11 cellular contexts compared by ENCODE assay signal in the genomic region with DNA sequence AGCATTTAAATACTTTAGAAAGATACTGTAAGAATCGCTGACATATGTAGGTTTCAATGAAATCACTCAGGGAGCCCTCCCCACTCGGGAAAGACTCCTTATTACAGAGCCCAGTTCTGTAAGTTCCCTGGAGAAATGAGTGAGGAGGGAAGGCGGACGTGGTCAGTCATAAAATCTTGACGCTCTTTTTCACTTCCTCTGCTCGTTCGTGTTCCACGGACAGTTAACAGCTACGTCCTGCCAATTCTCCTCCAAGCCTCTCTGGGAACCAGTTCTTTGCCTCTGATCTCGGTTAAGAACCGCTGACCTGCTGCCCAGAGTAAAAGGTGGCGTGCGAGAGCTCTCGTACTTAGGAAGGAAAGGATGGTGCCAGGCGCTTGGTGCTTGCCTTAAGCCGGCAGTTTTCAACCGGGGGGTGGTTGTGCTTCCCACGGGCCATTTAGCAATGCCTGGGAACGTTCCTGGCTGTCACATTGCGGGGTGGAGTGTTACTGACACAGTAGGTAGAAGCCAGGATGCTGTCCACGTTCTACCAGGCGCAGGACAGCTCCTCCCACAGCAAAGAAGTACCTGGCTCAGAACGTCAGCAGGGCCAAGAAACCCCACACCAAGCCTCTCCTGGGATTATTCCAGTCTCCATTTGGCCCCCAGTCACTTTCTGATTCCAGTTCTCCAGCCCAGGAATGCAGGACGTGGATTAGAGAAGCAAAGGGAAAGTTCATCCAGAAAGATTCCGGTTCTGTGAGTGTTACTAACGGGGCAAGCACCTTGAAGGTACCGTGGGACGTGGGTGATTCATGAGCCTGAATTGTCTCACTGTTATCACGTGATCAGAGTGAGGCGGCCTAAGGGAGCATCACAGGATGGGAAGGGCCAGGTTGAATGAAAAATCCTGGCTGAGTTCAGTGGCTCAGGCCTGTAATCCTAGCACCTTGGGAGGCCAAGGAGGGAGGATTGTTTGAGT.
A peak's percentile ranks its signal among the peaks of the same experiment; 100 is the strongest.
DNase-seq lines count a peak whose midpoint lies in the region; ATAC-seq, FAIRE-seq and TF ChIP-seq lines count a peak whose summit lies in the region.
"Had no signal": no experiment of that assay in that cellular context is flagged by ENCODE, and none has a peak within 500 bp of the region (broad histone marks: within the 10 kb centered on the region; RNA-seq: fewer than 3 reads in every experiment).

No MANE protein-coding gene starts in this region.

- RAD21 ChIA-PET in GM12878 (lab: Charles Lee; ENCODE audit: unreplicated experiment), result no interaction called here

- in situ Hi-C loops in GM23248 (cut with MboI) (no loop called here), GM12878 (cut with MboI) (no loop called here)

- H3K4me3 ChIP-seq in GM23248, result peak overlapping the region; percentile 62
- H3K4me3 ChIP-seq in GM12878, result no peak overlapping the region
- H3K4me3 ChIP-seq in stomach, result peak overlapping the region in 2 of 4 donors; percentile 1 to 17

- H3K9me2 ChIP-seq in GM23248 (ENCODE audit: insufficient read depth), result no peaks in the 10 kb centered on the region

- no peak for TF ChIP-seq CTCF in GM12878 (IDR thresholded peaks at IDR 0.05 in 2 of 3, conservative IDR thresholded peaks at IDR 0.05 in 1 of 3; ENCODE audit: control insufficient read depth in 2 of 3, extremely low read depth in 1 of 3, insufficient read depth in 1 of 3, low read depth in 3 of 3, low read length in 3 of 3)
- no peak for TF ChIP-seq CTCF in stomach (IDR thresholded peaks at IDR 0.05)

- no TSS peak for BruUV-seq in GM12878 (replicated peaks; lab: Mats Ljungman, UMichigan)

- peak overlapping the region; percentile 86 for H3K4me2 ChIP-seq in GM23248 (ENCODE audit: unreplicated experiment)
- H3K4me2 ChIP-seq in GM12878 (ENCODE audit: control insufficient read depth, insufficient read depth), result no peak overlapping the region

- TF ChIP-seq POLR2A in GM12878 (IDR thresholded peaks at IDR 0.05; ENCODE audit: low read depth, low read length) (no peak), stomach (IDR thresholded peaks at IDR 0.05) (no peak)

- H3K4me1 ChIP-seq in GM23248 (ENCODE audit: insufficient read depth), result peaks cover 27% of the 10 kb centered on the region
- no peaks in the 10 kb centered on the region for H3K4me1 ChIP-seq in GM12878 (ENCODE audit: control insufficient read depth, insufficient read depth, low read length)
- H3K4me1 ChIP-seq in stomach, result peaks cover 23 to 67% (median 37%) of the 10 kb centered on the region in 4 donors

- peak; percentile 94 for DNase-seq in GM23248
- no peak for DNase-seq in GM12878 (ENCODE audit: low read depth, low spot score)
- DNase-seq in iris pigment epithelial cell (ENCODE audit: low read depth), result peak; percentile 80
- peak; percentile 27 for DNase-seq in stomach
- DNase-seq in dedifferentiated amniotic fluid mesenchymal stem cell (ENCODE audit: extremely low spot score), result no peak
- no peak for DNase-seq in NCI-H2107 treated with DMSO at 0.1 percent for 48 hours (lab: John Stamatoyannopoulos, UW; ENCODE audit: unreplicated experiment)
- DNase-seq: KG1 had no signal

- H2AFZ ChIP-seq in GM23248, result peak overlapping the region; percentile 15
- H2AFZ ChIP-seq in GM12878 (ENCODE audit: control insufficient read depth, low read depth, low read length), result no peak overlapping the region

- H3K9ac ChIP-seq in GM23248, result peak overlapping the region; percentile 86
- H3K9ac ChIP-seq in GM12878 (ENCODE audit: control insufficient read depth, insufficient read depth, low read length), result no peak overlapping the region

- H3K27ac ChIP-seq in GM23248 (peak overlapping the region; percentile 97), GM12878 (ENCODE audit: control insufficient read depth, insufficient read depth) (no peak overlapping the region), stomach (peak overlapping the region; percentile 41 to 89 (median 82))

- H3K27me3 ChIP-seq in GM23248 (replicated peaks; ENCODE audit: insufficient read depth), result no peaks in the 10 kb centered on the region
- peaks cover 3% of the 10 kb centered on the region in 2 experiments; a peak in 2 of 4 replicates for H3K27me3 ChIP-seq in GM12878 (replicated peaks in 1 of 2; ENCODE audit: control insufficient read depth in 2 of 2, insufficient read depth in 2 of 2, low read length in 1 of 2)
- H3K27me3 ChIP-seq in stomach, result no peaks in the 10 kb centered on the region

- H3K36me3 ChIP-seq in GM23248 (ENCODE audit: low read depth) (no peaks in the 10 kb centered on the region), GM12878 (ENCODE audit: control insufficient read depth in 2 of 2, insufficient read depth in 2 of 2, low read length in 1 of 2) (no peaks in the 10 kb centered on the region), stomach (no peaks in the 10 kb centered on the region)

- CTCF ChIA-PET in GM12878 (lab: Yijun Ruan, JAX), result interaction anchor here (1.2 to 2.2 kb wide), 2 partner anchors 10 to 13 kb away, joined by 5 to 7 read pairs; no protein-coding TSS in a partner anchor

- H3K9me3 ChIP-seq in GM23248 (ENCODE audit: low read depth) (no peaks in the 10 kb centered on the region), GM12878 (replicated peaks; ENCODE audit: control insufficient read depth, insufficient read depth, low read length) (no peaks in the 10 kb centered on the region; the same call in 2 of the 3 replicates), stomach (no peaks in the 10 kb centered on the region)

- H3K79me2 ChIP-seq in GM23248 (ENCODE audit: insufficient read depth) (peaks cover 59% of the 10 kb centered on the region), GM12878 (ENCODE audit: control insufficient read depth, insufficient read depth, low read length) (no peaks in the 10 kb centered on the region)

- no peak for TF ChIP-seq RAD21 in GM12878 (IDR thresholded peaks at IDR 0.05; ENCODE audit: insufficient read depth, low read depth, low read length)

- POLR2A ChIA-PET in GM12878 (lab: Charles Lee), result no interaction called here

- no peak for FAIRE-seq in GM12878 (lab: Jason Lieb, UNC)
- FAIRE-seq: G401.6, H1 had no signal

- H4K20me1 ChIP-seq in GM23248 (ENCODE audit: insufficient read depth) (no peaks in the 10 kb centered on the region), GM12878 (ENCODE audit: control insufficient read depth, insufficient read depth) (no peaks in the 10 kb centered on the region)

- WGBS in GM23248 (ENCODE audit: low coverage in 1 of 2, low lambda C conversion rate in 2 of 2, missing lambda C conversion rate in 2 of 2), 2 experiments, result 2 to 4% methylated on average over 30 of the region's 30 CpGs
- WGBS in GM12878 (ENCODE audit: insufficient coverage, insufficient replicate concordance, low lambda C conversion rate, missing lambda C conversion rate), result 30% methylated on average over 28 of the region's 30 CpGs
- 43 to 65% (median 60%) methylated on average over 30 of the region's 30 CpGs for WGBS in stomach, 5 donors

- ATAC-seq in GM12878 (no peak), HG02798 (IDR thresholded peaks at IDR 0.05; ENCODE audit: poor library complexity, unreplicated experiment) (no peak), GM21447 (IDR thresholded peaks at IDR 0.05; ENCODE audit: unreplicated experiment) (no peak)

- SMC1A ChIA-PET in GM12878 (lab: Charles Lee; ENCODE audit: uncharacterized antibody, unreplicated experiment), result no interaction called here

- peaks cover 26% of the 10 kb centered on the region for H3F3A ChIP-seq in GM23248 (ENCODE audit: insufficient read depth)

- intact Hi-C loops in GM12878 (cut with micrococcal nuclease; ENCODE audit: unreplicated experiment) (no loop called here), stomach (cut with DNase I; ENCODE audit: low total_unique reads) (no loop called here)

- no peak for TF ChIP-seq EP300 in GM12878 (IDR thresholded peaks at IDR 0.05; ENCODE audit: borderline replicate concordance in 1 of 2, control insufficient read depth in 1 of 2, low read depth in 2 of 2, low read length in 2 of 2)
- no peak for TF ChIP-seq EP300 in stomach (IDR thresholded peaks at IDR 0.05)

TF ChIP-seq in GM12878, 131 proteins besides CTCF, POLR2A, EP300 and RAD21:
- no peak for TF ChIP-seq NRF1 (conservative IDR thresholded peaks at IDR 0.05; ENCODE audit: low read depth, low read length)
- TF ChIP-seq EGR1 (IDR thresholded peaks at IDR 0.05; ENCODE audit: borderline replicate concordance in 1 of 2, low read depth in 2 of 2, low read length in 2 of 2), result no peak
- peak; percentile 59; the same call in 1 of the 2 replicates for TF ChIP-seq SPI1 (IDR thresholded peaks at IDR 0.05; ENCODE audit: borderline replicate concordance, insufficient read depth, low read depth, low read length)

Comparison
In these comparisons a context has a peak if more than half of its experiments do, and no peak if none do; other contexts are left out.
1. DNase-seq: peak in GM23248 (single experiment), iris pigment epithelial cell (single experiment) and stomach (single experiment); none in GM12878 (single experiment), dedifferentiated amniotic fluid mesenchymal stem cell (single experiment) and NCI-H2107 treated with DMSO at 0.1 percent for 48 hours (single experiment).